In the genomic region with DNA sequence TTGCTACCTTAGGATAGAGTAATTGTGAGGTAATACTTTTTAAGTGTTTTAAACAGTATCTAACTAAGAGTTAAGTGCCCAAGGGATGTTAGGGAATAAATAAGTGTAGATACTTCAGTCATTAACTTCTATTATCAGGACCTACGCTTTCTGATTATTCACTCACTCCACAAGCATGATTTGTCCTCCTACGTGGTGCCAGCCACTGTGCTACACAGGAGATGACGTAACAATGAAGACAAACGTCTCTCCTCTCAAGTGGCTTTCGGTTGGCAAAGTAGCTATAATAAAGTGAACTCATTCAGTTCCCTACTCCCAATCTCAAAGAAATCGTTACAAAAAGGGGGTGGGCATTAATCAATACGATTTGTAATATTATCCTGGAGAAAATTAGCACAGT, we compare ENCODE assay signal across 1 cellular context.
TF ChIP-seq lines count a peak whose summit lies in the region.

No MANE protein-coding gene starts in this region.

TF ChIP-seq in H1, 55 proteins besides CTCF, POLR2A, EP300 and RAD21 (continued from another document):
- no peak for TF ChIP-seq TAF1 (IDR thresholded peaks at IDR 0.05; ENCODE audit: low read depth, low read length)
- no peak for TF ChIP-seq FOSL1 (IDR thresholded peaks at IDR 0.05; ENCODE audit: insufficient read depth, low read depth, low read length)
- TF ChIP-seq GTF2F1 (IDR thresholded peaks at IDR 0.05; ENCODE audit: borderline replicate concordance, low read depth, low read length): no peak
- TF ChIP-seq KDM1A (IDR thresholded peaks at IDR 0.05; ENCODE audit: borderline replicate concordance, low read length): no peak
